1 cellular context compared by ENCODE assay signal in genomic region chr6:5112065-5112799, GRCh38.
TF ChIP-seq lines count a peak whose summit lies in the region.

No MANE protein-coding gene starts in this region.

TF ChIP-seq in H1, 55 proteins besides CTCF, POLR2A, EP300 and RAD21 (continued from another document):
- TF ChIP-seq, protein P1, sequence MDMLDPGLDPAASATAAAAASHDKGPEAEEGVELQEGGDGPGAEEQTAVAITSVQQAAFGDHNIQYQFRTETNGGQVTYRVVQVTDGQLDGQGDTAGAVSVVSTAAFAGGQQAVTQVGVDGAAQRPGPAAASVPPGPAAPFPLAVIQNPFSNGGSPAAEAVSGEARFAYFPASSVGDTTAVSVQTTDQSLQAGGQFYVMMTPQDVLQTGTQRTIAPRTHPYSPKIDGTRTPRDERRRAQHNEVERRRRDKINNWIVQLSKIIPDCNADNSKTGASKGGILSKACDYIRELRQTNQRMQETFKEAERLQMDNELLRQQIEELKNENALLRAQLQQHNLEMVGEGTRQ (IDR thresholded peaks at IDR 0.05; ENCODE audit: low read length) = no peak
- TF ChIP-seq CREB1 (IDR thresholded peaks at IDR 0.05) (no peak), BCL11A (IDR thresholded peaks at IDR 0.05; ENCODE audit: low read depth in 2 of 2, low read length in 2 of 2) (no peak), ATF3 (IDR thresholded peaks at IDR 0.05; ENCODE audit: insufficient read depth, low read depth, low read length) (no peak), NRF1 (IDR thresholded peaks at IDR 0.05; ENCODE audit: low read depth, low read length) (no peak)
